ENCODE assay signal across 8 cellular contexts in the genomic region with DNA sequence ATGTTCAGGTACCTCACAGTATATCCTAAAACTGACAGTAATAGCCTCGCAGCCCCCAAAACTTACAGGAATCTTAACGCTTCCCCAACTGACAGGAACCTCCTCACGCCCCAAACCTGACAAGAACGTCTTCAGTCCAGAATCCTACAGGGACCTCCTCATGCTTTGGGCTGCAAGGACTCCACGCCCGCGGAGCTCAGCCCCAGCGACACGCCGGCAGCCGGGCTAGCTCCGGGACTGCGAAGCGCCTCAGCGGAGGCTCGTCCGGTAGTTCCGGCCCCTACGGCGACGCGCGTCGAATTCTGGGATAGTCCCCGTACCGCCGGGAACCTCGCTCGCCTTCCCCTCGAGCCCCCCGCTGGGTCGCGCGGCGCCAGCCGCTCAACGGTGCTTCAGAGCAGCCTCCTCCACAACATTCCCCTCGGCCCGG. TPM values are rescaled to one million over a fixed set of nuclear protein-coding genes. Genes with fewer than 3 reads are reported as not detected.
DNase-seq lines count a peak whose midpoint lies in the region; ATAC-seq and TF ChIP-seq lines count a peak whose summit lies in the region.

No MANE protein-coding gene starts in this region.

- H3K27me3 ChIP-seq in BLaER1 (peaks cover 45% of the 10 kb centered on the region), layer of hippocampus (ENCODE audit: control insufficient read depth, insufficient read depth, low read length) (no peaks in the 10 kb centered on the region)

- H3K27ac ChIP-seq in BLaER1 (peak overlapping the region; percentile 94), layer of hippocampus (ENCODE audit: low read depth, low read length) (peak overlapping the region; percentile 90)

- H3K36me3 Mint-ChIP-seq in central memory CD8-positive, alpha-beta T cell (ENCODE audit: insufficient read depth): peaks cover 33% of the 10 kb centered on the region

- no peaks in the 10 kb centered on the region for H3K27me3 Mint-ChIP-seq in central memory CD8-positive, alpha-beta T cell

- no peak for DNase-seq in central memory CD8-positive, alpha-beta T cell (ENCODE audit: low spot score in 2 of 2)
- peak in 2 of 3 donors; percentile 3 to 10 for DNase-seq in stimulated activated CD4-positive, alpha-beta T cell treated with anti-CD3 and anti-CD28 coated beads, TNF-alpha, amount 100 ng/mL, for 48 hours (ENCODE audit: low read depth in 3 of 3)
- no peak for DNase-seq in HT-29 (ENCODE audit: low spot score)

- H3K9me3 Mint-ChIP-seq in central memory CD8-positive, alpha-beta T cell: no peaks in the 10 kb centered on the region

- H3K9me3 ChIP-seq in BLaER1: peaks cover 10% of the 10 kb centered on the region; the same call in 1 of the 2 replicates

- peak overlapping the region; percentile 93 for H3K9ac ChIP-seq in BLaER1

- peaks cover 16% of the 10 kb centered on the region for H3K4me1 ChIP-seq in BLaER1

- H3K36me3 ChIP-seq in BLaER1: peaks cover 27% of the 10 kb centered on the region

- no peaks in the 10 kb centered on the region for H4K20me1 ChIP-seq in BLaER1

- H3K27ac Mint-ChIP-seq in central memory CD8-positive, alpha-beta T cell (ENCODE audit: low read depth): peak overlapping the region; percentile 94

- H3K4me3 Mint-ChIP-seq in central memory CD8-positive, alpha-beta T cell: peak overlapping the region; percentile 91

- peak overlapping the region; percentile 73 for H3K4me3 ChIP-seq in BLaER1

- peak overlapping the region; percentile 76 for H3K4me2 ChIP-seq in BLaER1

- ATAC-seq in GM18870 (IDR thresholded peaks at IDR 0.05; ENCODE audit: unreplicated experiment) (peak; percentile 4), HG03103 (IDR thresholded peaks at IDR 0.05; ENCODE audit: low read depth, unreplicated experiment) (peak; percentile 8), SK-N-SH treated with all-trans-retinoic acid at 6 μM for 48 hours (peak; percentile 46)
- peak; percentile 20 for ATAC-seq in central memory CD8-positive, alpha-beta T cell (replicated peaks; ENCODE audit: extremely low read depth, poor library complexity, severe bottlenecking)

- H3K4me1 Mint-ChIP-seq in central memory CD8-positive, alpha-beta T cell: peaks cover 22% of the 10 kb centered on the region

TF ChIP-seq in SK-N-SH treated with all-trans-retinoic acid at 6 μM for 48 hours, 23 proteins besides CTCF, POLR2A, EP300 and RAD21:
- TF ChIP-seq OSR1 (CRISPR knock-in tag; IDR thresholded peaks at IDR 0.05): no peak
- TF ChIP-seq ISL1 (CRISPR knock-in tag; IDR thresholded peaks at IDR 0.05): no peak
- no peak for TF ChIP-seq ZFP30 (CRISPR knock-in tag; IDR thresholded peaks at IDR 0.05)
- TF ChIP-seq BACH2 (CRISPR knock-in tag; IDR thresholded peaks at IDR 0.05; ENCODE audit: borderline replicate concordance): no peak
- no peak for TF ChIP-seq ZNF565 (CRISPR knock-in tag; conservative IDR thresholded peaks at IDR 0.05; ENCODE audit: low read depth)

RNA-seq across cellular contexts. Expression of gene PHF8, which starts 0.6 kb away (rescaled TPM):
- total RNA-seq in HT-29 (2014; rRNA removed; shearing (Covaris generic)): 18.7 and 23.5 TPM in 2 replicates

Comparison
In these comparisons a context has a peak if more than half of its experiments do, and no peak if none do; other contexts are left out.
1. DNase-seq: peak in stimulated activated CD4-positive, alpha-beta T cell treated with anti-CD3 and anti-CD28 coated beads, TNF-alpha, amount 100 ng/mL, for 48 hours (2 of 3); none in central memory CD8-positive, alpha-beta T cell (0 of 2) and HT-29 (single experiment).
2. Peak in every context shown above with its lines, with median percentiles within 50 percentile points of each other: ATAC-seq.